15 cellular contexts compared by ENCODE assay signal in the genomic region with DNA sequence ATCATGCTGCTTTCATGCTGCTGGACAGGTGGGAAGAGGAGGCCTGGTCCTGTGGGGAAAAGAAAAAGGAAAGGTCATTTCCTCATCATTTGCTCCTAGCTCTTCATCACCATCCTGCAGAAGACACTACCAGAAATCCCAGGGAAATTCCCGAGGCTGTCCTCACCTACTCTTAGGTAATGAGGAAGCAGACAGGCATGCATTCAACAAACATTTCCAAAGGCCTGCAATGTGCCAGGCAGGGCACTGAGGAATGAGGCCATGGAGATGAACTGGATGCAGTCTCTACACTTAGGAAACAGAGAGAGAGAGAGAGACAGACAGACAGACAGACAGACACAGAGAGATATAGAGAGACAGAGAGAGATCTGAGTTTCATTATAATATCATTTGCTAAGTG.
"Had no signal": no experiment of that assay in that cellular context is flagged by ENCODE, and none has a peak within 500 bp of the region (broad histone marks: within the 10 kb centered on the region; RNA-seq: fewer than 3 reads in every experiment).

No MANE protein-coding gene starts in this region.

- H3K27me3 Mint-ChIP-seq: activated CD8-positive, alpha-beta memory T cell treated with anti-CD3 and anti-CD28 coated beads, Interleukin-2, amount 10 ng/mL, durations not matched to agents 7 days and 5 days; stimulated activated naive CD8-positive, alpha-beta T cell treated with anti-CD3 and anti-CD28 coated beads, Interleukin-15, Interleukin-2, amounts not matched to agents 100 ng/mL and 50 ng/mL, for 24 hours had no signal

- H3K27me3 ChIP-seq: left lung, upper lobe of left lung had no signal

- H3K4me1 Mint-ChIP-seq: memory B cell had no signal

- H3K27ac Mint-ChIP-seq: activated CD8-positive, alpha-beta memory T cell treated with anti-CD3 and anti-CD28 coated beads, Interleukin-2, amount 10 ng/mL, durations not matched to agents 7 days and 5 days; activated T-helper 1 cell treated with anti-CD3 and anti-CD28 coated beads, Interleukin-12 subunit alpha, Interleukin-12 subunit beta, Interleukin-2, Interleukin-4 antibody, amounts not matched to agents 30 ng/mL and 10 ng/mL and 1 ng/mL, durations not matched to agents 14 hours and 24 hours and 36 hours; memory B cell; nephron progenitor cell; stimulated activated naive CD8-positive, alpha-beta T cell treated with anti-CD3 and anti-CD28 coated beads, Interleukin-15, Interleukin-2, amounts not matched to agents 100 ng/mL and 50 ng/mL, for 24 hours; T-helper 2 cell treated with Interferon-gamma antibody and Interleukin-4, amounts not matched to agents 5 μg/mL and 100 μg/mL, for 36 hours had no signal

- H3K9me3 ChIP-seq: left lung, upper lobe of left lung had no signal

- H3K36me3 ChIP-seq: left lung, upper lobe of left lung had no signal

- H3K9me3 Mint-ChIP-seq: activated T-helper 1 cell treated with anti-CD3 and anti-CD28 coated beads, Interleukin-12 subunit alpha, Interleukin-12 subunit beta, Interleukin-2, Interleukin-4 antibody, amounts not matched to agents 30 ng/mL and 10 ng/mL and 1 ng/mL, durations not matched to agents 14 hours and 24 hours and 36 hours; memory B cell; nephron progenitor cell; stimulated activated naive CD8-positive, alpha-beta T cell treated with anti-CD3 and anti-CD28 coated beads, Interleukin-15, Interleukin-2, amounts not matched to agents 100 ng/mL and 50 ng/mL, for 24 hours; T-helper 2 cell treated with Interferon-gamma antibody and Interleukin-4, amounts not matched to agents 5 μg/mL and 100 μg/mL, for 36 hours had no signal

- DNase-seq: activated CD8-positive, alpha-beta memory T cell treated with anti-CD3 and anti-CD28 coated beads, Interleukin-2, amount 10 ng/mL, durations not matched to agents 7 days and 5 days; activated naive CD4-positive, alpha-beta T cell treated with Interleukin-2 at 50 U/mL for 16 hours; central memory CD4-positive, alpha-beta T cell; cortex of kidney; effector CD8-positive, alpha-beta T cell; left lung; nephron progenitor cell; stimulated activated CD4-positive, alpha-beta T cell treated with anti-CD3 and anti-CD28 coated beads, Interleukin-12 subunit alpha, Interleukin-12 subunit beta, amount 100 ng/mL, for 4 hours; stimulated activated CD4-positive, alpha-beta T cell treated with anti-CD3 and anti-CD28 coated beads, Interleukin-2, amount 100 ng/mL, for 48 hours; stimulated activated CD8-positive, alpha-beta memory T cell treated with anti-CD3 and anti-CD28 coated beads, Interleukin-4, amount 100 ng/mL, for 48 hours had no signal

- ATAC-seq: activated CD8-positive, alpha-beta memory T cell treated with anti-CD3 and anti-CD28 coated beads, Interleukin-2, amount 10 ng/mL, durations not matched to agents 7 days and 5 days; left lung had no signal

- H3K27ac ChIP-seq: left lung, upper lobe of left lung had no signal

- H3K4me3 ChIP-seq: left lung, upper lobe of left lung had no signal

- H3K4me3 Mint-ChIP-seq: activated CD8-positive, alpha-beta memory T cell treated with anti-CD3 and anti-CD28 coated beads, Interleukin-2, amount 10 ng/mL, durations not matched to agents 7 days and 5 days; activated T-helper 1 cell treated with anti-CD3 and anti-CD28 coated beads, Interleukin-12 subunit alpha, Interleukin-12 subunit beta, Interleukin-2, Interleukin-4 antibody, amounts not matched to agents 30 ng/mL and 10 ng/mL and 1 ng/mL, durations not matched to agents 14 hours and 24 hours and 36 hours; memory B cell; nephron progenitor cell; stimulated activated naive CD8-positive, alpha-beta T cell treated with anti-CD3 and anti-CD28 coated beads, Interleukin-15, Interleukin-2, amounts not matched to agents 100 ng/mL and 50 ng/mL, for 24 hours; T-helper 2 cell treated with Interferon-gamma antibody and Interleukin-4, amounts not matched to agents 5 μg/mL and 100 μg/mL, for 36 hours had no signal
